Comparison of ENCODE assay signal across 15 cellular contexts in genomic region chr22:32618461-32619140, GRCh38.
DNase-seq lines count a peak whose midpoint lies in the region; ATAC-seq and TF ChIP-seq lines count a peak whose summit lies in the region.
"Had no signal": no experiment of that assay in that cellular context is flagged by ENCODE, and none has a peak within 500 bp of the region (broad histone marks: within the 10 kb centered on the region; RNA-seq: fewer than 3 reads in every experiment).

No MANE protein-coding gene starts in this region.

- H3K27me3 ChIP-seq in ascending aorta (no peaks in the 10 kb centered on the region), muscle layer of colon (ENCODE audit: control insufficient read depth in 1 of 2, insufficient read depth in 2 of 2, low read length in 2 of 2) (no peaks in the 10 kb centered on the region), testis (no peaks in the 10 kb centered on the region)

- peaks cover 0 to 2% of the 10 kb centered on the region in 2 donors for H3K9me3 Mint-ChIP-seq in stimulated activated naive B cell treated with anti-CD40 and anti-IgM and Interleukin-4, amounts not matched to agents 10 μg/mL and 1 μg/mL and 100 μg/mL, for 72 hours
- H3K9me3 Mint-ChIP-seq: activated naive CD4-positive, alpha-beta T cell treated with anti-CD3 and anti-CD28 coated beads, Interleukin-2, amount 10 ng/mL, durations not matched to agents 7 days and 5 days had no signal

- H3K27me3 Mint-ChIP-seq in stimulated activated naive B cell treated with anti-CD40 and anti-IgM and Interleukin-4, amounts not matched to agents 10 μg/mL and 1 μg/mL and 100 μg/mL, for 72 hours: peaks cover 4 to 15% of the 10 kb centered on the region in 2 donors
- H3K27me3 Mint-ChIP-seq: activated naive CD4-positive, alpha-beta T cell treated with anti-CD3 and anti-CD28 coated beads, Interleukin-2, amount 10 ng/mL, durations not matched to agents 7 days and 5 days had no signal

- TF ChIP-seq POLR2A in testis (IDR thresholded peaks at IDR 0.05): no peak

- H3K9me3 ChIP-seq in ascending aorta: peaks cover 0 to 10% of the 10 kb centered on the region in 2 donors
- no peaks in the 10 kb centered on the region for H3K9me3 ChIP-seq in muscle layer of colon (ENCODE audit: low read length)
- no peaks in the 10 kb centered on the region for H3K9me3 ChIP-seq in testis

- no peak overlapping the region for H3K9ac ChIP-seq in muscle layer of colon (ENCODE audit: low read length)

- no peaks in the 10 kb centered on the region for H3K36me3 ChIP-seq in ascending aorta
- H3K36me3 ChIP-seq in muscle layer of colon (ENCODE audit: insufficient read depth, low read length): no peaks in the 10 kb centered on the region
- H3K36me3 ChIP-seq in testis (ENCODE audit: low read depth, missing control alignments): no peaks in the 10 kb centered on the region

- H3K27ac Mint-ChIP-seq in stimulated activated naive B cell treated with anti-CD40 and anti-IgM and Interleukin-4, amounts not matched to agents 10 μg/mL and 1 μg/mL and 100 μg/mL, for 72 hours: no peak overlapping the region
- H3K27ac Mint-ChIP-seq: activated naive CD4-positive, alpha-beta T cell treated with anti-CD3 and anti-CD28 coated beads, Interleukin-2, amount 10 ng/mL, durations not matched to agents 7 days and 5 days had no signal

- H3K4me1 ChIP-seq in ascending aorta: peaks cover 6 to 43% of the 10 kb centered on the region in 2 donors
- H3K4me1 ChIP-seq in muscle layer of colon (ENCODE audit: insufficient read depth, low read length): peaks cover 52% of the 10 kb centered on the region
- peaks cover 37% of the 10 kb centered on the region for H3K4me1 ChIP-seq in testis

- H3K27ac ChIP-seq in ascending aorta (peak overlapping the region; percentile 75 to 78), muscle layer of colon (ENCODE audit: low read depth, low read length) (peak overlapping the region; percentile 53), testis (peak overlapping the region; percentile 41 to 85)

- H3K4me3 ChIP-seq in ascending aorta: no peak overlapping the region
- H3K4me3 ChIP-seq in muscle layer of colon (ENCODE audit: low read depth in 1 of 2, low read length in 2 of 2): no peak overlapping the region
- H3K4me3 ChIP-seq in testis: no peak overlapping the region

- no peak for TF ChIP-seq CTCF in ascending aorta (IDR thresholded peaks at IDR 0.05)
- TF ChIP-seq CTCF in testis (IDR thresholded peaks at IDR 0.05): no peak

- no peaks in the 10 kb centered on the region for H3K4me1 Mint-ChIP-seq in stimulated activated naive B cell treated with anti-CD40 and anti-IgM and Interleukin-4, amounts not matched to agents 10 μg/mL and 1 μg/mL and 100 μg/mL, for 72 hours
- H3K4me1 Mint-ChIP-seq: activated naive CD4-positive, alpha-beta T cell treated with anti-CD3 and anti-CD28 coated beads, Interleukin-2, amount 10 ng/mL, durations not matched to agents 7 days and 5 days had no signal

- H3K4me3 Mint-ChIP-seq in stimulated activated naive B cell treated with anti-CD40 and anti-IgM and Interleukin-4, amounts not matched to agents 10 μg/mL and 1 μg/mL and 100 μg/mL, for 72 hours: no peak overlapping the region
- H3K4me3 Mint-ChIP-seq: activated naive CD4-positive, alpha-beta T cell treated with anti-CD3 and anti-CD28 coated beads, Interleukin-2, amount 10 ng/mL, durations not matched to agents 7 days and 5 days had no signal

- no peaks in the 10 kb centered on the region for H3K36me3 Mint-ChIP-seq in stimulated activated naive B cell treated with anti-CD40 and anti-IgM and Interleukin-4, amounts not matched to agents 10 μg/mL and 1 μg/mL and 100 μg/mL, for 72 hours
- H3K36me3 Mint-ChIP-seq: activated naive CD4-positive, alpha-beta T cell treated with anti-CD3 and anti-CD28 coated beads, Interleukin-2, amount 10 ng/mL, durations not matched to agents 7 days and 5 days had no signal

- WGBS in testis, 2 donors: 44 to 66% methylated on average over 3 of the region's 3 CpGs

- intact Hi-C loops in ascending aorta (cut with DNase I) (no loop called here), left cardiac atrium (cut with DNase I) (loop anchor here in 1 of 2 donors (5.0 kb wide), 1 partner anchor 76 kb away; no protein-coding TSS in a partner anchor), testis (cut with DNase I; ENCODE audit: low total_unique reads) (no loop called here)

- DNase-seq in ascending aorta (ENCODE audit: low spot score in 2 of 2) (peak in 1 of 2 donors; percentile 76), left cardiac atrium (peak; percentile 45), testis (peak; percentile 76), ecto neural progenitor cell (ENCODE audit: low spot score) (no peak)
- no peak for DNase-seq in stimulated activated CD4-positive, alpha-beta T cell treated with anti-CD3 and anti-CD28 coated beads, Interleukin-4, amount 100 ng/mL, for 1 hour
- DNase-seq in stimulated activated naive B cell treated with anti-CD40 and anti-IgM and Interleukin-4, amounts not matched to agents 10 μg/mL and 1 μg/mL and 100 μg/mL, for 72 hours: no peak
- DNase-seq: activated naive CD4-positive, alpha-beta T cell treated with anti-CD3 and anti-CD28 coated beads, Interleukin-2, amount 10 ng/mL, durations not matched to agents 7 days and 5 days; cerebellar nuclear complex; GF-D8; mammary epithelial cell; NCI-H1092; PC-3; stimulated activated CD4-positive, alpha-beta T cell treated with anti-CD3 and anti-CD28 coated beads, Interleukin-2, amount 100 ng/mL, for 24 hours had no signal

- peak; percentile 45 to 58 for ATAC-seq in left cardiac atrium
- no peak for ATAC-seq in GM21529 (IDR thresholded peaks at IDR 0.05; ENCODE audit: unreplicated experiment)
- ATAC-seq in stimulated activated naive B cell treated with anti-CD40 and anti-IgM and Interleukin-4, amounts not matched to agents 10 μg/mL and 1 μg/mL and 100 μg/mL, for 72 hours (replicated peaks): no peak
- ATAC-seq: PC-3 had no signal

Comparison
In these comparisons a context has a peak if more than half of its experiments do, and no peak if none do; other contexts are left out.
1. DNase-seq: peak in left cardiac atrium (single experiment) and testis (single experiment); none in stimulated activated CD4-positive, alpha-beta T cell treated with anti-CD3 and anti-CD28 coated beads, Interleukin-4, amount 100 ng/mL, for 1 hour (single experiment), ecto neural progenitor cell (single experiment) and stimulated activated naive B cell treated with anti-CD40 and anti-IgM and Interleukin-4, amounts not matched to agents 10 μg/mL and 1 μg/mL and 100 μg/mL, for 72 hours (single experiment).
2. ATAC-seq: peak in left cardiac atrium (2 of 2); none in GM21529 (single experiment) and stimulated activated naive B cell treated with anti-CD40 and anti-IgM and Interleukin-4, amounts not matched to agents 10 μg/mL and 1 μg/mL and 100 μg/mL, for 72 hours (0 of 2).
3. Peak in every context shown above with its lines, with median percentiles within 50 percentile points of each other: H3K27ac ChIP-seq.